In genomic region chr11:35006389-35007128, GRCh38 we compare ENCODE assay signal across 8 cellular contexts.
DNase-seq lines count a peak whose midpoint lies in the region; ATAC-seq lines count a peak whose summit lies in the region.

No MANE protein-coding gene starts in this region.

- peak; percentile 31 to 39 for DNase-seq in activated CD4-positive, alpha-beta T cell treated with anti-CD3 and anti-CD28 coated beads for 4 hours
- DNase-seq in activated CD4-positive, alpha-beta T cell treated with anti-CD3 and anti-CD28 coated beads, Interleukin-2, amount 50 U/mL, for 1 hour, result no peak
- DNase-seq in activated CD4-positive, alpha-beta T cell treated with anti-CD3 and anti-CD28 coated beads for 48 hours, result peak; percentile 64
- DNase-seq in stimulated activated CD8-positive, alpha-beta memory T cell treated with anti-CD3 and anti-CD28 coated beads, Interleukin-7, amount 100 ng/mL, for 4 hours (ENCODE audit: low read depth in 2 of 2), result peak; percentile 18 to 40
- DNase-seq in NCI-H187 (lab: John Stamatoyannopoulos, UW) (no peak), COLO668 (lab: John Stamatoyannopoulos, UW; ENCODE audit: unreplicated experiment) (no peak), D341Med (ENCODE audit: low spot score) (no peak)

- ATAC-seq in HG03060 (IDR thresholded peaks at IDR 0.05; ENCODE audit: low read depth, unreplicated experiment), result peak; percentile 78

Comparison
In these comparisons a context has a peak if more than half of its experiments do, and no peak if none do; other contexts are left out.
1. DNase-seq: peak in activated CD4-positive, alpha-beta T cell treated with anti-CD3 and anti-CD28 coated beads for 4 hours (2 of 2), activated CD4-positive, alpha-beta T cell treated with anti-CD3 and anti-CD28 coated beads for 48 hours (single experiment) and stimulated activated CD8-positive, alpha-beta memory T cell treated with anti-CD3 and anti-CD28 coated beads, Interleukin-7, amount 100 ng/mL, for 4 hours (2 of 2); none in activated CD4-positive, alpha-beta T cell treated with anti-CD3 and anti-CD28 coated beads, Interleukin-2, amount 50 U/mL, for 1 hour (single experiment), NCI-H187 (0 of 2), COLO668 (single experiment) and D341Med (single experiment).